ENCODE assay signal across 8 cellular contexts in the genomic region with DNA sequence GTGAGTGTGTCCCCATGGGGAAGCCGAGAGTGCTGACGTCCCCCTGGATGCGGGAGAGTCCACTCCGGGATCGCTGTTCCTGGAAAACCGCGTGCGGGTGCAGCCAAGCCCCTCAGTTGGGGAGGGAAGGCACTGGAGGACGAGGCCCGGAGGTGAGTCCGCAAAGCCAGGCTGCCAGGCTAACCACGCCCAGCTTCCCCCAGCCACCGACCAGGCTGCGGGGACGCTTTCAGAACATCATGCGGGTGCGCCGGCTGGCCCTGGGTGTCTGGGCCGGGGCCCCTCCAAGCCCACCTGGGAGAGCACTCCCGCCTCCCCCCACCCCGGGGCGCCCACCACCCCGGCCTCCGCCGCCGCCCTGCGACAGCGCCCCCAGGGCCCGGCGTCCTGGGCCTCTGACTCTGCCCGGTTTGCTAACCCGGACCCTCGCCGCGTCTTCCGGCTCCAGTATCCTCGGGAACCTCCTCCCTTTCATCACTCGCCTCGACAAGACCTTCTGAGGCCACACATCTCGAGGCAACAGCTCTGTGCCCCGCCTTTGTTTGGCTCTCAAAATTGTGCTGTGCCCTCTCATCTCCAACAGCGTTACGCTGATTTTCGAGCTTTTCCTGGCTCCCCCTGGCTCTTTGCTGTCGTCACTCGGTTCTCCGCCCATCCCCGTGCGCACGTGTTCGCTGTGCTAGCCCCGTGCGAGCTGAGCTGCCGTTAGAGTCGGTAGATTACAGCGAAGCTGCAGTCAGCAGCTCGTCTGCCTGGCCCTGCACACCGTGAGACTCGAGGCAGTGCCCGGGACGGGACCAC. TPM values are rescaled to one million over a fixed set of nuclear protein-coding genes. Genes with fewer than 3 reads are reported as not detected.
DNase-seq lines count a peak whose midpoint lies in the region; ATAC-seq and TF ChIP-seq lines count a peak whose summit lies in the region.

No MANE protein-coding gene starts in this region.

- no peak for DNase-seq in HFF-Myc (ENCODE audit: extremely low read depth, low read depth)
- DNase-seq in activated T-cell treated with anti-CD3 and anti-CD28 coated beads for 1 hour (ENCODE audit: low read depth) = peak; percentile 46
- peak; percentile 45 to 56 for DNase-seq in stimulated activated naive CD8-positive, alpha-beta T cell treated with anti-CD3 and anti-CD28 coated beads, Interleukin-15, amount 100 ng/mL, for 72 hours
- no peak for DNase-seq in NOMO-1 treated with DMSO at 0.1 percent for 48 hours (lab: John Stamatoyannopoulos, UW; ENCODE audit: unreplicated experiment)
- DNase-seq in amniotic stem cell (lab: John Stamatoyannopoulos, UW) = no peak
- no peak for DNase-seq in NCI-H2196 treated with DMSO at 0.1 percent for 48 hours (lab: John Stamatoyannopoulos, UW; ENCODE audit: unreplicated experiment)

- no peak for TF ChIP-seq EP300 in neural cell (conservative IDR thresholded peaks at IDR 0.05; ENCODE audit: poor library complexity, severe bottlenecking)

- no peaks in the 10 kb centered on the region for H3K36me3 ChIP-seq in neural cell (ENCODE audit: insufficient read depth, low read length)

- TF ChIP-seq CTCF in HFF-Myc (IDR thresholded peaks at IDR 0.05; ENCODE audit: low read depth, low read length, missing control alignments) (no peak), neural cell (IDR thresholded peaks at IDR 0.05; ENCODE audit: poor library complexity, severe bottlenecking) (no peak)

- peak; percentile 55 for ATAC-seq in esophagus mucosa
- ATAC-seq in stimulated activated naive CD8-positive, alpha-beta T cell treated with anti-CD3 and anti-CD28 coated beads, Interleukin-15, amount 100 ng/mL, for 72 hours = peak; percentile 88

- no peak for TF ChIP-seq RAD21 in neural cell (conservative IDR thresholded peaks at IDR 0.05)

- H3K4me1 Mint-ChIP-seq in stimulated activated naive CD8-positive, alpha-beta T cell treated with anti-CD3 and anti-CD28 coated beads, Interleukin-15, amount 100 ng/mL, for 72 hours = peaks cover 13% of the 10 kb centered on the region

- H3K27me3 Mint-ChIP-seq in stimulated activated naive CD8-positive, alpha-beta T cell treated with anti-CD3 and anti-CD28 coated beads, Interleukin-15, amount 100 ng/mL, for 72 hours = peaks cover 25% of the 10 kb centered on the region

- no peaks in the 10 kb centered on the region for H3K9me3 Mint-ChIP-seq in stimulated activated naive CD8-positive, alpha-beta T cell treated with anti-CD3 and anti-CD28 coated beads, Interleukin-15, amount 100 ng/mL, for 72 hours

- H3K4me3 ChIP-seq in HFF-Myc (replicated peaks; ENCODE audit: low read depth, low read length) = peak overlapping the region; percentile 27
- peak overlapping the region; percentile 44 for H3K4me3 ChIP-seq in neural cell (ENCODE audit: low read length)

- H3F3A ChIP-seq in neural cell (ENCODE audit: insufficient read depth, low read length, poor library complexity, severe bottlenecking) = no peaks in the 10 kb centered on the region

- no peak overlapping the region for H3K27ac ChIP-seq in neural cell (ENCODE audit: low read length)

- H3K9ac ChIP-seq in neural cell (ENCODE audit: low read length) = no peak overlapping the region

- H3K9me3 ChIP-seq in neural cell (ENCODE audit: low read length) = no peaks in the 10 kb centered on the region

- no peaks in the 10 kb centered on the region for H3K79me2 ChIP-seq in neural cell (replicated peaks; ENCODE audit: insufficient read depth, low read length)

- peak overlapping the region; percentile 89 to 90 for H3K4me3 Mint-ChIP-seq in stimulated activated naive CD8-positive, alpha-beta T cell treated with anti-CD3 and anti-CD28 coated beads, Interleukin-15, amount 100 ng/mL, for 72 hours

- H3K4me2 ChIP-seq in neural cell (ENCODE audit: low read length) = no peak overlapping the region

- H3K27me3 ChIP-seq in neural cell (ENCODE audit: insufficient read depth, low read depth, low read length) = no peaks in the 10 kb centered on the region

- H3K9me2 ChIP-seq in neural cell (ENCODE audit: insufficient read depth, low read length) = no peaks in the 10 kb centered on the region

- no peak overlapping the region for H2AFZ ChIP-seq in neural cell (ENCODE audit: low read depth, low read length)

- H4K20me1 ChIP-seq in neural cell (ENCODE audit: insufficient read depth) = no peaks in the 10 kb centered on the region

- H3K27ac Mint-ChIP-seq in stimulated activated naive CD8-positive, alpha-beta T cell treated with anti-CD3 and anti-CD28 coated beads, Interleukin-15, amount 100 ng/mL, for 72 hours = peak overlapping the region; percentile 96 to 97

TF ChIP-seq in neural cell, 6 proteins besides CTCF, POLR2A, EP300 and RAD21:
- TF ChIP-seq EZH2 (IDR thresholded peaks at IDR 0.05; ENCODE audit: borderline replicate concordance, insufficient read depth, low read length, poor library complexity, severe bottlenecking) (no peak), SMC3 (conservative IDR thresholded peaks at IDR 0.05; ENCODE audit: poor library complexity) (no peak), TAF1 (IDR thresholded peaks at IDR 0.05; ENCODE audit: low read depth) (no peak), MXI1 (conservative IDR thresholded peaks at IDR 0.05; ENCODE audit: poor library complexity, severe bottlenecking) (no peak), POLR2AphosphoS5 (IDR thresholded peaks at IDR 0.05) (no peak)
- TF ChIP-seq, protein P1, sequence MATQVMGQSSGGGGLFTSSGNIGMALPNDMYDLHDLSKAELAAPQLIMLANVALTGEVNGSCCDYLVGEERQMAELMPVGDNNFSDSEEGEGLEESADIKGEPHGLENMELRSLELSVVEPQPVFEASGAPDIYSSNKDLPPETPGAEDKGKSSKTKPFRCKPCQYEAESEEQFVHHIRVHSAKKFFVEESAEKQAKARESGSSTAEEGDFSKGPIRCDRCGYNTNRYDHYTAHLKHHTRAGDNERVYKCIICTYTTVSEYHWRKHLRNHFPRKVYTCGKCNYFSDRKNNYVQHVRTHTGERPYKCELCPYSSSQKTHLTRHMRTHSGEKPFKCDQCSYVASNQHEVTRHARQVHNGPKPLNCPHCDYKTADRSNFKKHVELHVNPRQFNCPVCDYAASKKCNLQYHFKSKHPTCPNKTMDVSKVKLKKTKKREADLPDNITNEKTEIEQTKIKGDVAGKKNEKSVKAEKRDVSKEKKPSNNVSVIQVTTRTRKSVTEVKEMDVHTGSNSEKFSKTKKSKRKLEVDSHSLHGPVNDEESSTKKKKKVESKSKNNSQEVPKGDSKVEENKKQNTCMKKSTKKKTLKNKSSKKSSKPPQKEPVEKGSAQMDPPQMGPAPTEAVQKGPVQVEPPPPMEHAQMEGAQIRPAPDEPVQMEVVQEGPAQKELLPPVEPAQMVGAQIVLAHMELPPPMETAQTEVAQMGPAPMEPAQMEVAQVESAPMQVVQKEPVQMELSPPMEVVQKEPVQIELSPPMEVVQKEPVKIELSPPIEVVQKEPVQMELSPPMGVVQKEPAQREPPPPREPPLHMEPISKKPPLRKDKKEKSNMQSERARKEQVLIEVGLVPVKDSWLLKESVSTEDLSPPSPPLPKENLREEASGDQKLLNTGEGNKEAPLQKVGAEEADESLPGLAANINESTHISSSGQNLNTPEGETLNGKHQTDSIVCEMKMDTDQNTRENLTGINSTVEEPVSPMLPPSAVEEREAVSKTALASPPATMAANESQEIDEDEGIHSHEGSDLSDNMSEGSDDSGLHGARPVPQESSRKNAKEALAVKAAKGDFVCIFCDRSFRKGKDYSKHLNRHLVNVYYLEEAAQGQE (IDR thresholded peaks at IDR 0.05; ENCODE audit: borderline replicate concordance) = no peak

RNA-seq across cellular contexts. Expression of a gene that starts 47.1 kb away (rescaled TPM):
- total RNA-seq in esophagus mucosa = 27.3 TPM
- polyA plus RNA-seq in neural cell = 143 and 184 TPM in 2 replicates
- polyA minus RNA-seq in neural cell = 90.6 and 111 TPM in 2 replicates

Comparison
In these comparisons a context has a peak if more than half of its experiments do, and no peak if none do; other contexts are left out.
1. DNase-seq: peak in activated T-cell treated with anti-CD3 and anti-CD28 coated beads for 1 hour (single experiment) and stimulated activated naive CD8-positive, alpha-beta T cell treated with anti-CD3 and anti-CD28 coated beads, Interleukin-15, amount 100 ng/mL, for 72 hours (2 of 2); none in HFF-Myc (single experiment), NOMO-1 treated with DMSO at 0.1 percent for 48 hours (single experiment), amniotic stem cell (single experiment) and NCI-H2196 treated with DMSO at 0.1 percent for 48 hours (single experiment).